In genomic region chr7:70047891-70048448, GRCh38 we compare ENCODE assay signal across 1 cellular context.
TF ChIP-seq lines count a peak whose summit lies in the region.

No MANE protein-coding gene starts in this region.

TF ChIP-seq in H1, 55 proteins besides CTCF, POLR2A, EP300 and RAD21 (continued from another document):
- TF ChIP-seq BRCA1 (IDR thresholded peaks at IDR 0.05; ENCODE audit: low read depth, low read length), result no peak
- TF ChIP-seq GABPA (IDR thresholded peaks at IDR 0.05; ENCODE audit: borderline replicate concordance, insufficient read depth, low read length), result no peak
- TF ChIP-seq NANOG (IDR thresholded peaks at IDR 0.05; ENCODE audit: insufficient read depth, low read depth, low read length, poor library complexity, severe bottlenecking), result peak; percentile 22
- no peak for TF ChIP-seq CBX5 (IDR thresholded peaks at IDR 0.05; ENCODE audit: low read depth, low read length)
- no peak for TF ChIP-seq EGR1 (IDR thresholded peaks at IDR 0.05; ENCODE audit: borderline replicate concordance, low read depth, low read length)
- no peak for TF ChIP-seq CREB1 (IDR thresholded peaks at IDR 0.05)
- TF ChIP-seq RFX5 (IDR thresholded peaks at IDR 0.05; ENCODE audit: borderline replicate concordance, low read depth, low read length), result no peak
- peak; percentile 30; the same call in 1 of the 2 replicates for TF ChIP-seq SRF (IDR thresholded peaks at IDR 0.05; ENCODE audit: low read depth, low read length)
- peak; percentile 56 for TF ChIP-seq E2F6 (IDR thresholded peaks at IDR 0.05)
- no peak for TF ChIP-seq HDAC6 (IDR thresholded peaks at IDR 0.05; ENCODE audit: low read depth, low read length)
- TF ChIP-seq TEAD4 (IDR thresholded peaks at IDR 0.05; ENCODE audit: low read depth, low read length), result 0 out of 2 replicates have a peak, but pooled peaks have one; percentile 21
- TF ChIP-seq ATF2 (IDR thresholded peaks at IDR 0.05; ENCODE audit: low read length), result peak; percentile 83
- no peak for TF ChIP-seq TAF7 (optimal IDR thresholded peaks at IDR 0.05; ENCODE audit: borderline replicate concordance, low read depth, low read length)
- no peak for TF ChIP-seq SIRT6 (IDR thresholded peaks at IDR 0.05; ENCODE audit: low read length)
